1 cellular context compared by ENCODE assay signal in genomic region chr9:131275332-131276106, GRCh38.
TF ChIP-seq lines count a peak whose summit lies in the region.

No MANE protein-coding gene starts in this region.

TF ChIP-seq in GM12878, 131 proteins besides CTCF, POLR2A, EP300 and RAD21 (continued from another document and continues in another):
- TF ChIP-seq USF2 (IDR thresholded peaks at IDR 0.05; ENCODE audit: borderline replicate concordance, low read depth, low read length) (no peak), CHD1 (IDR thresholded peaks at IDR 0.05; ENCODE audit: low read depth, low read length) (no peak), MXI1 (IDR thresholded peaks at IDR 0.05; ENCODE audit: low read depth, low read length) (no peak), RUNX3 (IDR thresholded peaks at IDR 0.05; ENCODE audit: low read length) (no peak), TARDBP (IDR thresholded peaks at IDR 0.05; ENCODE audit: borderline replicate concordance) (no peak), STAT3 (IDR thresholded peaks at IDR 0.05; ENCODE audit: low read depth, low read length) (no peak), E2F8 (IDR thresholded peaks at IDR 0.05; ENCODE audit: low read depth, partially characterized antibody) (no peak), IKZF2 (IDR thresholded peaks at IDR 0.05) (no peak), MYC (IDR thresholded peaks at IDR 0.05; ENCODE audit: insufficient read depth, insufficient read length, insufficient replicate concordance, low read length, severe bottlenecking) (peak; percentile 39), WRNIP1 (IDR thresholded peaks at IDR 0.05; ENCODE audit: borderline replicate concordance, low read depth, low read length) (peak; percentile 54; the same call in 1 of the 2 replicates), SREBF1 (IDR thresholded peaks at IDR 0.05; ENCODE audit: low read length) (no peak), IRF4 (IDR thresholded peaks at IDR 0.05; ENCODE audit: low read depth, low read length) (peak; percentile 16; the same call in 1 of the 2 replicates), SPI1 (IDR thresholded peaks at IDR 0.05; ENCODE audit: borderline replicate concordance, insufficient read depth, low read depth, low read length) (0 out of 2 replicates have a peak, but pooled peaks have one; percentile 3), USF1 (IDR thresholded peaks at IDR 0.05; ENCODE audit: borderline replicate concordance, extremely low read length, insufficient read depth, low read depth, low read length) (no peak), IKZF1 (conservative IDR thresholded peaks at IDR 0.05) (peak; percentile 25; the same call in 1 of the 2 replicates), KLF5 (IDR thresholded peaks at IDR 0.05; ENCODE audit: partially characterized antibody) (no peak), REST (IDR thresholded peaks at IDR 0.05; ENCODE audit: low read depth, low read length) (no peak), JUND (IDR thresholded peaks at IDR 0.05; ENCODE audit: low read depth, low read length) (no peak), ZNF207 (IDR thresholded peaks at IDR 0.05; ENCODE audit: borderline replicate concordance) (no peak), RFX5 (IDR thresholded peaks at IDR 0.05; ENCODE audit: low read depth, low read length) (no peak), ZNF687 (IDR thresholded peaks at IDR 0.05) (no peak; the same call in 1 of the 2 replicates), NKRF (conservative IDR thresholded peaks at IDR 0.05) (no peak), HSF1 (IDR thresholded peaks at IDR 0.05; ENCODE audit: low read depth, low read length) (no peak), CEBPZ (IDR thresholded peaks at IDR 0.05; ENCODE audit: low read depth, low read length) (no peak), YY1 (IDR thresholded peaks at IDR 0.05; ENCODE audit: low read depth, low read length) (peak; percentile 78), ELK1 (IDR thresholded peaks at IDR 0.05; ENCODE audit: low read depth, low read length) (0 out of 2 replicates have a peak, but pooled peaks have one; percentile 42), E4F1 (IDR thresholded peaks at IDR 0.05; ENCODE audit: borderline replicate concordance, partially characterized antibody) (no peak), ZNF384 (IDR thresholded peaks at IDR 0.05; ENCODE audit: borderline replicate concordance, low read depth, low read length) (no peak), NFYA (IDR thresholded peaks at IDR 0.05; ENCODE audit: borderline replicate concordance, low read depth, low read length) (no peak)
